In genomic region chr7:1754345-1754908, GRCh38 we compare ENCODE assay signal across 23 cellular contexts.
"Had no signal": no experiment of that assay in that cellular context is flagged by ENCODE, and none has a peak within 500 bp of the region (broad histone marks: within the 10 kb centered on the region; RNA-seq: fewer than 3 reads in every experiment).

No MANE protein-coding gene starts in this region.

- DNase-seq: activated CD4-positive, alpha-beta T cell treated with anti-CD3 and anti-CD28 coated beads for 36 hours; activated CD8-positive, alpha-beta memory T cell treated with anti-CD3 and anti-CD28 coated beads, Interleukin-2, amount 50 U/mL, for 48 hours; activated CD8-positive, alpha-beta T cell treated with anti-CD3 and anti-CD28 coated beads, Interleukin-2, amount 10 ng/mL, durations not matched to agents 7 days and 5 days; activated naive CD4-positive, alpha-beta T cell treated with anti-CD3 and anti-CD28 coated beads, Interleukin-2, amount 50 U/mL, for 16 hours; activated naive CD8-positive, alpha-beta T cell treated with anti-CD3 and anti-CD28 coated beads, Interleukin-2, amount 10 ng/mL, durations not matched to agents 7 days and 5 days; activated T-cell treated with anti-CD3 and anti-CD28 coated beads, Interleukin-2, amount 50 U/mL, for 1 hour; adrenal gland; anterior cingulate cortex; central memory CD4-positive, alpha-beta T cell; KG1; NCI-H1092 treated with DMSO at 0.1 percent for 48 hours; NCI-H1436; NCI-H1694 treated with DMSO at 0.1 percent for 48 hours; NCI-H2029 treated with DMSO at 0.1 percent for 48 hours; NCI-H510A treated with DMSO at 0.1 percent for 48 hours; NCI-H69; NK-92 treated with Interleukin-12 subunit alpha and Interleukin-12 subunit beta, amount 100 ng/mL, for 24 hours; Peyer's patch; T-cell; T-helper 2 cell had no signal

- H3K9me3 Mint-ChIP-seq: activated naive CD8-positive, alpha-beta T cell treated with anti-CD3 and anti-CD28 coated beads, Interleukin-2, amount 10 ng/mL, durations not matched to agents 7 days and 5 days; T-cell had no signal

- H3K27ac ChIP-seq: adrenal gland, breast epithelium, Peyer's patch, SK-N-MC, VCaP had no signal

- ATAC-seq: activated CD4-positive, alpha-beta T cell treated with anti-CD3 and anti-CD28 coated beads for 36 hours; activated CD8-positive, alpha-beta T cell treated with anti-CD3 and anti-CD28 coated beads, Interleukin-2, amount 10 ng/mL, durations not matched to agents 7 days and 5 days; T-cell had no signal

- H3K36me3 ChIP-seq: adrenal gland, breast epithelium, Peyer's patch had no signal

- H3K27ac Mint-ChIP-seq: activated CD4-positive, alpha-beta T cell treated with anti-CD3 and anti-CD28 coated beads for 36 hours; activated CD8-positive, alpha-beta T cell treated with anti-CD3 and anti-CD28 coated beads, Interleukin-2, amount 10 ng/mL, durations not matched to agents 7 days and 5 days; activated naive CD8-positive, alpha-beta T cell treated with anti-CD3 and anti-CD28 coated beads, Interleukin-2, amount 10 ng/mL, durations not matched to agents 7 days and 5 days had no signal

- H3K9me3 ChIP-seq: adrenal gland, breast epithelium, Peyer's patch had no signal

- H3K4me1 ChIP-seq: adrenal gland, breast epithelium, Peyer's patch had no signal

- H3K36me3 Mint-ChIP-seq: activated naive CD8-positive, alpha-beta T cell treated with anti-CD3 and anti-CD28 coated beads, Interleukin-2, amount 10 ng/mL, durations not matched to agents 7 days and 5 days; T-cell had no signal

- H3K4me3 ChIP-seq: adrenal gland, breast epithelium, Peyer's patch, SK-N-MC had no signal

- H3K27me3 ChIP-seq: Peyer's patch had no signal

- H3K4me3 Mint-ChIP-seq: activated CD4-positive, alpha-beta T cell treated with anti-CD3 and anti-CD28 coated beads for 36 hours; activated CD8-positive, alpha-beta T cell treated with anti-CD3 and anti-CD28 coated beads, Interleukin-2, amount 10 ng/mL, durations not matched to agents 7 days and 5 days; activated naive CD8-positive, alpha-beta T cell treated with anti-CD3 and anti-CD28 coated beads, Interleukin-2, amount 10 ng/mL, durations not matched to agents 7 days and 5 days; T-cell had no signal
